1 cellular context compared by ENCODE assay signal in genomic region chr9:135665795-135666189, GRCh38.
TF ChIP-seq lines count a peak whose summit lies in the region.

No MANE protein-coding gene starts in this region.

TF ChIP-seq in SK-N-SH, 30 proteins besides CTCF, POLR2A, EP300 and RAD21 (continued from another document):
- TF ChIP-seq JUND (IDR thresholded peaks at IDR 0.05) (no peak), ZBTB33 (IDR thresholded peaks at IDR 0.05; ENCODE audit: borderline replicate concordance, low read depth) (no peak), POLR2AphosphoS5 (IDR thresholded peaks at IDR 0.05; ENCODE audit: low read depth, low read length) (no peak), PBX3 (IDR thresholded peaks at IDR 0.05) (no peak)
